Comparison of ENCODE assay signal across 2 cellular contexts in genomic region chr1:17790383-17791054, GRCh38.
A peak's percentile ranks its signal among the peaks of the same experiment; 100 is the strongest.
TF ChIP-seq lines count a peak whose summit lies in the region.

No MANE protein-coding gene starts in this region.

TF ChIP-seq in HEK293, 187 proteins besides CTCF, POLR2A, EP300 and RAD21:
- TF ChIP-seq ZNF747 (tag by site-specific recombination; IDR thresholded peaks at IDR 0.05) (no peak), REST (tag by site-specific recombination; IDR thresholded peaks at IDR 0.05) (no peak), ZIC2 (tag by site-specific recombination; IDR thresholded peaks at IDR 0.05) (peak; percentile 81), SETDB1 (IDR thresholded peaks at IDR 0.05; ENCODE audit: insufficient read length, low read length) (peak; percentile 14), ZNF707 (tag by site-specific recombination; IDR thresholded peaks at IDR 0.05) (no peak), ZNF211 (tag by site-specific recombination; IDR thresholded peaks at IDR 0.05; ENCODE audit: low read depth) (no peak)
- TF ChIP-seq, protein P1, sequence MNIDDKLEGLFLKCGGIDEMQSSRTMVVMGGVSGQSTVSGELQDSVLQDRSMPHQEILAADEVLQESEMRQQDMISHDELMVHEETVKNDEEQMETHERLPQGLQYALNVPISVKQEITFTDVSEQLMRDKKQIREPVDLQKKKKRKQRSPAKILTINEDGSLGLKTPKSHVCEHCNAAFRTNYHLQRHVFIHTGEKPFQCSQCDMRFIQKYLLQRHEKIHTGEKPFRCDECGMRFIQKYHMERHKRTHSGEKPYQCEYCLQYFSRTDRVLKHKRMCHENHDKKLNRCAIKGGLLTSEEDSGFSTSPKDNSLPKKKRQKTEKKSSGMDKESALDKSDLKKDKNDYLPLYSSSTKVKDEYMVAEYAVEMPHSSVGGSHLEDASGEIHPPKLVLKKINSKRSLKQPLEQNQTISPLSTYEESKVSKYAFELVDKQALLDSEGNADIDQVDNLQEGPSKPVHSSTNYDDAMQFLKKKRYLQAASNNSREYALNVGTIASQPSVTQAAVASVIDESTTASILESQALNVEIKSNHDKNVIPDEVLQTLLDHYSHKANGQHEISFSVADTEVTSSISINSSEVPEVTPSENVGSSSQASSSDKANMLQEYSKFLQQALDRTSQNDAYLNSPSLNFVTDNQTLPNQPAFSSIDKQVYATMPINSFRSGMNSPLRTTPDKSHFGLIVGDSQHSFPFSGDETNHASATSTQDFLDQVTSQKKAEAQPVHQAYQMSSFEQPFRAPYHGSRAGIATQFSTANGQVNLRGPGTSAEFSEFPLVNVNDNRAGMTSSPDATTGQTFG (tag by site-specific recombination; IDR thresholded peaks at IDR 0.05; ENCODE audit: borderline replicate concordance) = no peak
- TF ChIP-seq, protein P2, sequence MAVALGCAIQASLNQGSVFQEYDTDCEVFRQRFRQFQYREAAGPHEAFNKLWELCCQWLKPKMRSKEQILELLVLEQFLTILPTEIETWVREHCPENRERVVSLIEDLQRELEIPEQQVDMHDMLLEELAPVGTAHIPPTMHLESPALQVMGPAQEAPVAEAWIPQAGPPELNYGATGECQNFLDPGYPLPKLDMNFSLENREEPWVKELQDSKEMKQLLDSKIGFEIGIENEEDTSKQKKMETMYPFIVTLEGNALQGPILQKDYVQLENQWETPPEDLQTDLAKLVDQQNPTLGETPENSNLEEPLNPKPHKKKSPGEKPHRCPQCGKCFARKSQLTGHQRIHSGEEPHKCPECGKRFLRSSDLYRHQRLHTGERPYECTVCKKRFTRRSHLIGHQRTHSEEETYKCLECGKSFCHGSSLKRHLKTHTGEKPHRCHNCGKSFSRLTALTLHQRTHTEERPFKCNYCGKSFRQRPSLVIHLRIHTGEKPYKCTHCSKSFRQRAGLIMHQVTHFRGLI (tag by site-specific recombination; IDR thresholded peaks at IDR 0.05) = peak; percentile 75; the same call in 1 of the 2 replicates

TF ChIP-seq in H1, 55 proteins besides CTCF, POLR2A, EP300 and RAD21:
- TF ChIP-seq SP1 (IDR thresholded peaks at IDR 0.05; ENCODE audit: low read depth, low read length) (no peak), BACH1 (IDR thresholded peaks at IDR 0.05; ENCODE audit: low read length) (no peak), SIX5 (IDR thresholded peaks at IDR 0.05; ENCODE audit: low read depth, low read length) (no peak), USF2 (IDR thresholded peaks at IDR 0.05; ENCODE audit: low read length) (no peak), SUZ12 (IDR thresholded peaks at IDR 0.05; ENCODE audit: low read length) (no peak), ASH2L (IDR thresholded peaks at IDR 0.05; ENCODE audit: low read length) (no peak), TBP (IDR thresholded peaks at IDR 0.05; ENCODE audit: low read depth, low read length) (peak; percentile 54; the same call in 1 of the 2 replicates), SAP30 (IDR thresholded peaks at IDR 0.05; ENCODE audit: insufficient read depth, insufficient replicate concordance, low read length) (no peak), MAFK (IDR thresholded peaks at IDR 0.05; ENCODE audit: low read depth, low read length) (peak; percentile 10; the same call in 1 of the 2 replicates)
- TF ChIP-seq, protein P3, sequence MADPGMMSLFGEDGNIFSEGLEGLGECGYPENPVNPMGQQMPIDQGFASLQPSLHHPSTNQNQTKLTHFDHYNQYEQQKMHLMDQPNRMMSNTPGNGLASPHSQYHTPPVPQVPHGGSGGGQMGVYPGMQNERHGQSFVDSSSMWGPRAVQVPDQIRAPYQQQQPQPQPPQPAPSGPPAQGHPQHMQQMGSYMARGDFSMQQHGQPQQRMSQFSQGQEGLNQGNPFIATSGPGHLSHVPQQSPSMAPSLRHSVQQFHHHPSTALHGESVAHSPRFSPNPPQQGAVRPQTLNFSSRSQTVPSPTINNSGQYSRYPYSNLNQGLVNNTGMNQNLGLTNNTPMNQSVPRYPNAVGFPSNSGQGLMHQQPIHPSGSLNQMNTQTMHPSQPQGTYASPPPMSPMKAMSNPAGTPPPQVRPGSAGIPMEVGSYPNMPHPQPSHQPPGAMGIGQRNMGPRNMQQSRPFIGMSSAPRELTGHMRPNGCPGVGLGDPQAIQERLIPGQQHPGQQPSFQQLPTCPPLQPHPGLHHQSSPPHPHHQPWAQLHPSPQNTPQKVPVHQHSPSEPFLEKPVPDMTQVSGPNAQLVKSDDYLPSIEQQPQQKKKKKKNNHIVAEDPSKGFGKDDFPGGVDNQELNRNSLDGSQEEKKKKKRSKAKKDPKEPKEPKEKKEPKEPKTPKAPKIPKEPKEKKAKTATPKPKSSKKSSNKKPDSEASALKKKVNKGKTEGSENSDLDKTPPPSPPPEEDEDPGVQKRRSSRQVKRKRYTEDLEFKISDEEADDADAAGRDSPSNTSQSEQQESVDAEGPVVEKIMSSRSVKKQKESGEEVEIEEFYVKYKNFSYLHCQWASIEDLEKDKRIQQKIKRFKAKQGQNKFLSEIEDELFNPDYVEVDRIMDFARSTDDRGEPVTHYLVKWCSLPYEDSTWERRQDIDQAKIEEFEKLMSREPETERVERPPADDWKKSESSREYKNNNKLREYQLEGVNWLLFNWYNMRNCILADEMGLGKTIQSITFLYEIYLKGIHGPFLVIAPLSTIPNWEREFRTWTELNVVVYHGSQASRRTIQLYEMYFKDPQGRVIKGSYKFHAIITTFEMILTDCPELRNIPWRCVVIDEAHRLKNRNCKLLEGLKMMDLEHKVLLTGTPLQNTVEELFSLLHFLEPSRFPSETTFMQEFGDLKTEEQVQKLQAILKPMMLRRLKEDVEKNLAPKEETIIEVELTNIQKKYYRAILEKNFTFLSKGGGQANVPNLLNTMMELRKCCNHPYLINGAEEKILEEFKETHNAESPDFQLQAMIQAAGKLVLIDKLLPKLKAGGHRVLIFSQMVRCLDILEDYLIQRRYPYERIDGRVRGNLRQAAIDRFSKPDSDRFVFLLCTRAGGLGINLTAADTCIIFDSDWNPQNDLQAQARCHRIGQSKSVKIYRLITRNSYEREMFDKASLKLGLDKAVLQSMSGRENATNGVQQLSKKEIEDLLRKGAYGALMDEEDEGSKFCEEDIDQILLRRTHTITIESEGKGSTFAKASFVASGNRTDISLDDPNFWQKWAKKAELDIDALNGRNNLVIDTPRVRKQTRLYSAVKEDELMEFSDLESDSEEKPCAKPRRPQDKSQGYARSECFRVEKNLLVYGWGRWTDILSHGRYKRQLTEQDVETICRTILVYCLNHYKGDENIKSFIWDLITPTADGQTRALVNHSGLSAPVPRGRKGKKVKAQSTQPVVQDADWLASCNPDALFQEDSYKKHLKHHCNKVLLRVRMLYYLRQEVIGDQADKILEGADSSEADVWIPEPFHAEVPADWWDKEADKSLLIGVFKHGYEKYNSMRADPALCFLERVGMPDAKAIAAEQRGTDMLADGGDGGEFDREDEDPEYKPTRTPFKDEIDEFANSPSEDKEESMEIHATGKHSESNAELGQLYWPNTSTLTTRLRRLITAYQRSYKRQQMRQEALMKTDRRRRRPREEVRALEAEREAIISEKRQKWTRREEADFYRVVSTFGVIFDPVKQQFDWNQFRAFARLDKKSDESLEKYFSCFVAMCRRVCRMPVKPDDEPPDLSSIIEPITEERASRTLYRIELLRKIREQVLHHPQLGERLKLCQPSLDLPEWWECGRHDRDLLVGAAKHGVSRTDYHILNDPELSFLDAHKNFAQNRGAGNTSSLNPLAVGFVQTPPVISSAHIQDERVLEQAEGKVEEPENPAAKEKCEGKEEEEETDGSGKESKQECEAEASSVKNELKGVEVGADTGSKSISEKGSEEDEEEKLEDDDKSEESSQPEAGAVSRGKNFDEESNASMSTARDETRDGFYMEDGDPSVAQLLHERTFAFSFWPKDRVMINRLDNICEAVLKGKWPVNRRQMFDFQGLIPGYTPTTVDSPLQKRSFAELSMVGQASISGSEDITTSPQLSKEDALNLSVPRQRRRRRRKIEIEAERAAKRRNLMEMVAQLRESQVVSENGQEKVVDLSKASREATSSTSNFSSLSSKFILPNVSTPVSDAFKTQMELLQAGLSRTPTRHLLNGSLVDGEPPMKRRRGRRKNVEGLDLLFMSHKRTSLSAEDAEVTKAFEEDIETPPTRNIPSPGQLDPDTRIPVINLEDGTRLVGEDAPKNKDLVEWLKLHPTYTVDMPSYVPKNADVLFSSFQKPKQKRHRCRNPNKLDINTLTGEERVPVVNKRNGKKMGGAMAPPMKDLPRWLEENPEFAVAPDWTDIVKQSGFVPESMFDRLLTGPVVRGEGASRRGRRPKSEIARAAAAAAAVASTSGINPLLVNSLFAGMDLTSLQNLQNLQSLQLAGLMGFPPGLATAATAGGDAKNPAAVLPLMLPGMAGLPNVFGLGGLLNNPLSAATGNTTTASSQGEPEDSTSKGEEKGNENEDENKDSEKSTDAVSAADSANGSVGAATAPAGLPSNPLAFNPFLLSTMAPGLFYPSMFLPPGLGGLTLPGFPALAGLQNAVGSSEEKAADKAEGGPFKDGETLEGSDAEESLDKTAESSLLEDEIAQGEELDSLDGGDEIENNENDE (IDR thresholded peaks at IDR 0.05; ENCODE audit: insufficient replicate concordance, low read length) = no peak
- TF ChIP-seq, protein P4, sequence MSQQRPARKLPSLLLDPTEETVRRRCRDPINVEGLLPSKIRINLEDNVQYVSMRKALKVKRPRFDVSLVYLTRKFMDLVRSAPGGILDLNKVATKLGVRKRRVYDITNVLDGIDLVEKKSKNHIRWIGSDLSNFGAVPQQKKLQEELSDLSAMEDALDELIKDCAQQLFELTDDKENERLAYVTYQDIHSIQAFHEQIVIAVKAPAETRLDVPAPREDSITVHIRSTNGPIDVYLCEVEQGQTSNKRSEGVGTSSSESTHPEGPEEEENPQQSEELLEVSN (IDR thresholded peaks at IDR 0.05) = no peak
TF ChIP-seq in H1: peak in this region for 2.
